ENCODE assay signal across 14 cellular contexts in the genomic region with DNA sequence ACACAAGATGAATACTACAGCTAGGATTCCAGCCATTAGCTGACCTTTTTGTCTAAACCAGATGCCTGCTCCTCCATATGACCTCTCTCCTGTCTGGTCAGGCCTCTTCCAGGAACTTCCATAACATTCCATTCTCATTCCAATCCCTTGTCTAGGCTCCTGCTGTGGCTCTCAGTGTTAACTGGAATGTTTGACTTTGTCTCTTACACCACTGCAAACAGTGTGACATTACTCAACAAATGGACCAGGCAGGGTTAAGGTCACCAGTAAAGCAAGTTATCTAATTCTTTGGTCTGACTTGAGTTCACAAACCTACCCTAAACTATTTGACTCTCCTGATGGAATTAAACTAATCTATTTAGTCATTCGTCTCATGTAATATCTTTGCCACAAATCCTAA. TPM values are rescaled to one million over a fixed set of nuclear protein-coding genes. Genes with fewer than 3 reads are reported as not detected.
DNase-seq lines count a peak whose midpoint lies in the region; ATAC-seq, FAIRE-seq and TF ChIP-seq lines count a peak whose summit lies in the region.
"Had no signal": no experiment of that assay in that cellular context is flagged by ENCODE, and none has a peak within 500 bp of the region (broad histone marks: within the 10 kb centered on the region; RNA-seq: fewer than 3 reads in every experiment).

No MANE protein-coding gene starts in this region.

- TF ChIP-seq CTCF in H1 (IDR thresholded peaks at IDR 0.05; ENCODE audit: control extremely low read depth in 1 of 3, insufficient read depth in 1 of 3, low read depth in 1 of 3, low read length in 3 of 3), result no peak
- no peak for TF ChIP-seq CTCF in liver (IDR thresholded peaks at IDR 0.05; ENCODE audit: low read depth, low read length, missing input control)

- no peak for TF ChIP-seq RAD21 in H1 (IDR thresholded peaks at IDR 0.05 in 1 of 2, conservative IDR thresholded peaks at IDR 0.05 in 1 of 2; ENCODE audit: low read depth in 2 of 2, low read length in 2 of 2)
- TF ChIP-seq RAD21 in liver (IDR thresholded peaks at IDR 0.05), result peak; percentile 54 to 58

- H2BK5ac ChIP-seq in H1 (ENCODE audit: low read depth, low read length), result no peak overlapping the region

- peaks cover 51% of the 10 kb centered on the region for H3K4me1 ChIP-seq in HUES48 (ENCODE audit: control insufficient read depth, insufficient read depth, low read length)
- H3K4me1 ChIP-seq in H1 (replicated peaks in 1 of 4; ENCODE audit: control insufficient read depth in 3 of 4, insufficient read depth in 4 of 4, low read length in 3 of 4), result peaks cover 0 to 14% (median 13%) of the 10 kb centered on the region in 4 experiments; a peak in 5 of 7 replicates
- peaks cover 1 to 28% (median 23%) of the 10 kb centered on the region in 4 donors for H3K4me1 ChIP-seq in liver (ENCODE audit: control insufficient read depth in 4 of 4, insufficient read depth in 4 of 4, low read length in 3 of 4)

- H3K27ac ChIP-seq in HUES48 (ENCODE audit: low read depth, low read length) (peak overlapping the region; percentile 89), H1 (ENCODE audit: low read depth, low read length) (no peak overlapping the region), liver (ENCODE audit: low read depth in 1 of 2, low read length in 2 of 2) (peak overlapping the region; percentile 8 to 13)
- H3K27ac ChIP-seq: adrenal gland, ovary, tibial artery had no signal

- H3K36me3 ChIP-seq in HUES48 (ENCODE audit: control insufficient read depth, insufficient read depth, low read length) (no peaks in the 10 kb centered on the region), H1 (ENCODE audit: control insufficient read depth in 2 of 4, insufficient read depth in 4 of 4, low read length in 3 of 4) (no peaks in the 10 kb centered on the region), liver (ENCODE audit: control insufficient read depth in 4 of 4, insufficient read depth in 3 of 4, low read depth in 1 of 4, low read length in 3 of 4) (no peaks in the 10 kb centered on the region)
- H3K36me3 ChIP-seq: adrenal gland, ovary, tibial artery had no signal

- no peak for ATAC-seq in HG02588 (IDR thresholded peaks at IDR 0.05; ENCODE audit: unreplicated experiment)

- H3K79me2 ChIP-seq in H1 (ENCODE audit: control insufficient read depth in 1 of 2, insufficient read depth in 2 of 2, low read length in 2 of 2), result peaks cover 0 to under 1% of the 10 kb centered on the region in 2 experiments; a peak in 1 of 4 replicates

- H2BK20ac ChIP-seq in H1 (ENCODE audit: low read length), result no peak overlapping the region

- DNase-seq in AG08395 (ENCODE audit: low spot score), result peak; percentile 40
- no peak for DNase-seq in H1 (ENCODE audit: low read depth in 1 of 2, low spot score in 2 of 2)
- DNase-seq in H4 (ENCODE audit: low spot score), result no peak
- no peak for DNase-seq in amygdala (lab: John Stamatoyannopoulos, UW)
- no peak for DNase-seq in NCI-H2227 (lab: John Stamatoyannopoulos, UW; ENCODE audit: unreplicated experiment)
- DNase-seq: adrenal gland; glutamatergic neuron; mammary epithelial cell; ovary; stimulated activated CD4-positive, alpha-beta T cell treated with anti-CD3 and anti-CD28 coated beads, Interleukin-15, amount 100 ng/mL, for 24 hours; tibial artery had no signal

- no peak overlapping the region for H4K8ac ChIP-seq in H1 (ENCODE audit: extremely low read depth, insufficient read depth, low read length)

- WGBS in H1 (ENCODE audit: extremely low coverage in 1 of 2, insufficient coverage in 1 of 2, insufficient read length in 1 of 2, insufficient replicate concordance in 2 of 2, low coverage in 1 of 2, low lambda C conversion rate in 2 of 2, missing lambda C conversion rate in 1 of 2), 2 experiments, result 70% methylated on average over 1 of the region's 1 CpG; no CpG with 5 or more reads in 1 of the 2 experiments
- 35% methylated on average over 1 of the region's 1 CpG for WGBS in liver

- H3K14ac ChIP-seq in H1 (ENCODE audit: insufficient read length), result no peak overlapping the region

- H3K4me3 ChIP-seq in HUES48 (ENCODE audit: low read depth, low read length) (peak overlapping the region; percentile 37; the same call in 1 of the 2 replicates), H1 (ENCODE audit: extremely low read depth in 1 of 4, insufficient read depth in 2 of 4, low read depth in 3 of 4, low read length in 4 of 4) (no peak overlapping the region; a peak in 1 of 8 replicates), liver (ENCODE audit: low read depth in 1 of 3, low read length in 3 of 3) (no peak overlapping the region)
- H3K4me3 ChIP-seq: adrenal gland, ovary, tibial artery had no signal

- no peak overlapping the region for H2AFZ ChIP-seq in H1 (ENCODE audit: low read length)

- TF ChIP-seq POLR2A in H1 (IDR thresholded peaks at IDR 0.05; ENCODE audit: control extremely low read depth in 1 of 2, low read depth in 2 of 2, low read length in 2 of 2), result no peak

- H3K23me2 ChIP-seq in H1 (ENCODE audit: low read depth, low read length), result peaks cover 11% of the 10 kb centered on the region; the same call in 1 of the 2 replicates

- no peak overlapping the region for H3K18ac ChIP-seq in H1 (ENCODE audit: extremely low read depth, low read length)

- no peaks in the 10 kb centered on the region for H4K20me1 ChIP-seq in H1 (replicated peaks in 1 of 2; ENCODE audit: control insufficient read depth in 1 of 2, insufficient read depth in 2 of 2, low read length in 2 of 2)

- H3K9ac ChIP-seq in HUES48 (ENCODE audit: low read depth, low read length) (no peak overlapping the region), H1 (replicated peaks in 1 of 4; ENCODE audit: extremely low read depth in 1 of 4, low read depth in 3 of 4, low read length in 3 of 4) (no peak overlapping the region), liver (ENCODE audit: low read depth in 1 of 2, low read length in 2 of 2) (no peak overlapping the region)

- no peak overlapping the region for H4K91ac ChIP-seq in H1 (replicated peaks; ENCODE audit: insufficient read length, low read length)

- no peak overlapping the region for H2BK120ac ChIP-seq in H1 (replicated peaks; ENCODE audit: low read depth, low read length)

- 0 out of 3 replicates have a peak, but pooled peaks of 1 of the 2 experiments have one; percentile 39 for TF ChIP-seq EP300 in H1 (IDR thresholded peaks at IDR 0.05; ENCODE audit: borderline replicate concordance in 1 of 2, low read depth in 2 of 2, low read length in 2 of 2)

- no peak overlapping the region for H3K56ac ChIP-seq in H1 (replicated peaks; ENCODE audit: insufficient read length, low read depth, low read length)

- H3K79me1 ChIP-seq in H1 (ENCODE audit: low read depth, low read length), result no peaks in the 10 kb centered on the region

- H3K9me3 ChIP-seq in HUES48 (ENCODE audit: control insufficient read depth, insufficient read depth, low read length), result no peaks in the 10 kb centered on the region
- H3K9me3 ChIP-seq in H1 (ENCODE audit: insufficient read depth in 2 of 2, low read depth in 1 of 2, low read length in 1 of 2), result no peaks in the 10 kb centered on the region
- H3K9me3 ChIP-seq in liver (ENCODE audit: control insufficient read depth in 4 of 4, low read length in 3 of 4), result no peaks in the 10 kb centered on the region
- H3K9me3 ChIP-seq: adrenal gland, ovary, tibial artery had no signal

- H3K4me2 ChIP-seq in H1 (ENCODE audit: insufficient read depth in 1 of 2, low read depth in 2 of 2, low read length in 2 of 2), result no peak overlapping the region

- H2BK15ac ChIP-seq in H1 (ENCODE audit: low read length), result no peak overlapping the region

- no peak overlapping the region for H3K4ac ChIP-seq in H1 (replicated peaks; ENCODE audit: insufficient read length, low read depth, low read length)

- peak; percentile 98 for FAIRE-seq in H1 (lab: Jason Lieb, UNC)

- POLR2A ChIA-PET in H1 (lab: Charles Lee; ENCODE audit: partially characterized antibody), result interaction anchor here (0.8 to 1.4 kb wide), 2 partner anchors 9 to 31 kb away, joined by 3 to 8 read pairs; no protein-coding TSS in a partner anchor

- no peak overlapping the region for H4K5ac ChIP-seq in H1 (ENCODE audit: insufficient read length, low read depth, low read length)

- H3K23ac ChIP-seq in H1 (ENCODE audit: insufficient read length), result no peak overlapping the region

- H3K27me3 ChIP-seq in HUES48 (ENCODE audit: control insufficient read depth, insufficient read depth, low read length), result no peaks in the 10 kb centered on the region; the same call in 1 of the 2 replicates
- no peaks in the 10 kb centered on the region for H3K27me3 ChIP-seq in H1 (replicated peaks in 1 of 4; ENCODE audit: control insufficient read depth in 3 of 4, extremely low read depth in 1 of 4, insufficient read depth in 3 of 4, low read length in 3 of 4)
- H3K27me3 ChIP-seq in liver (ENCODE audit: control insufficient read depth in 4 of 4, insufficient read depth in 4 of 4, low read length in 3 of 4), result no peaks in the 10 kb centered on the region
- H3K27me3 ChIP-seq: ovary, tibial artery had no signal

- H2AK5ac ChIP-seq in H1 (ENCODE audit: low read depth, low read length), result no peak overlapping the region

- no peak overlapping the region for H2BK12ac ChIP-seq in H1 (ENCODE audit: low read depth, low read length)

- CTCF ChIA-PET in H1 (lab: Charles Lee; ENCODE audit: partially characterized antibody), result interaction anchor here (1.2 to 2.0 kb wide), 2 partner anchors 11 to 890 kb away, joined by 4 to 6 read pairs; no protein-coding TSS in a partner anchor

TF ChIP-seq in H1, 55 proteins besides CTCF, POLR2A, EP300 and RAD21 (continues in another document):
- TF ChIP-seq YY1 (IDR thresholded peaks at IDR 0.05; ENCODE audit: low read depth, low read length) (no peak), TCF12 (IDR thresholded peaks at IDR 0.05; ENCODE audit: low read depth, low read length) (0 out of 2 replicates have a peak, but pooled peaks have one; percentile 23), TBP (IDR thresholded peaks at IDR 0.05; ENCODE audit: low read depth, low read length) (no peak)

TF ChIP-seq in liver, 16 proteins besides CTCF, POLR2A, EP300 and RAD21 (continues in another document):
- TF ChIP-seq YY1 (IDR thresholded peaks at IDR 0.05) (peak; percentile 81), TAF1 (conservative IDR thresholded peaks at IDR 0.05) (no peak)
- TF ChIP-seq, protein P1, sequence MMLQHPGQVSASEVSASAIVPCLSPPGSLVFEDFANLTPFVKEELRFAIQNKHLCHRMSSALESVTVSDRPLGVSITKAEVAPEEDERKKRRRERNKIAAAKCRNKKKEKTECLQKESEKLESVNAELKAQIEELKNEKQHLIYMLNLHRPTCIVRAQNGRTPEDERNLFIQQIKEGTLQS (IDR thresholded peaks at IDR 0.05), result peak; percentile 67

RNA-seq across cellular contexts. Expression of a gene that starts 2.1 kb away (rescaled TPM):
- 12.0 and 14.2 TPM in 2 replicates for total RNA-seq in H1 (2021; fragmentation: NEBNext Ultra II Directional; extraction: Animal tissue kit (Norgen Biotek cat#: 25700))
- polyA plus RNA-seq in H1 (2011; rRNA removed), result 4.1 and 5.4 TPM in 2 replicates
- 5.9 TPM for polyA plus RNA-seq in H1 (2011; cell fraction: cytosol; rRNA removed)
- polyA plus RNA-seq in H1 (2011; cell fraction: nucleus; rRNA removed), result 7.8 TPM
- 8.2 to 11.6 TPM (median 9.7 TPM) in 4 replicates for polyA plus RNA-seq in H1 (2012, experiment 1 of 2)
- polyA plus RNA-seq in H1 (2012, experiment 2 of 2), result 0.83 TPM
- polyA plus RNA-seq in H1 (2013, experiment 1 of 2), result 29.0 TPM
- 29.3 TPM for polyA plus RNA-seq in H1 (2013, experiment 2 of 2)
- polyA minus RNA-seq in H1 (2011; rRNA and poly(A)+ RNA removed), result 21.9 and 32.2 TPM in 2 replicates
- 14.8 TPM for polyA minus RNA-seq in H1 (2011; cell fraction: cytosol; rRNA and poly(A)+ RNA removed)
- polyA minus RNA-seq in H1 (2011; cell fraction: nucleus; rRNA and poly(A)+ RNA removed), result 24.6 TPM
- 10 to 100 TPM; 24.5 to 29.1 TPM for total RNA-seq in liver
- polyA plus RNA-seq in liver, result 10 to 100 TPM in 1 of 2 donors, 1 to 10 TPM in 1; 5.9 to 11.8 TPM
- total RNA-seq in H4 (2014; rRNA removed; shearing (Covaris generic)), result 9.9 and 10.8 TPM in 2 replicates
